Comparison of ENCODE assay signal across 27 cellular contexts in genomic region chrX:16990839-16991238, GRCh38.
"Had no signal": no experiment of that assay in that cellular context is flagged by ENCODE, and none has a peak within 500 bp of the region (broad histone marks: within the 10 kb centered on the region; RNA-seq: fewer than 3 reads in every experiment).

No MANE protein-coding gene starts in this region.

- H3K27ac Mint-ChIP-seq: stimulated activated effector memory CD8-positive, alpha-beta T cell treated with anti-CD3 and anti-CD28 coated beads, Interleukin-12 subunit alpha, Interleukin-12 subunit beta, amount 100 ng/mL, for 72 hours; stimulated activated memory B cell treated with anti-CD40 and anti-IgM and Interleukin-4, amounts not matched to agents 10 μg/mL and 1 μg/mL and 100 μg/mL, for 72 hours; stimulated activated naive B cell treated with anti-CD40 and anti-IgM and Interleukin-4, amounts not matched to agents 10 μg/mL and 1 μg/mL and 100 μg/mL, for 72 hours; stimulated activated naive CD8-positive, alpha-beta T cell treated with anti-CD3 and anti-CD28 coated beads, Interleukin-15, Interleukin-2, amounts not matched to agents 100 ng/mL and 50 ng/mL, for 24 hours; type B pancreatic cell had no signal

- H3K36me3 ChIP-seq: stomach, suprapubic skin, thoracic aorta, thyroid gland, tibial artery, transverse colon, upper lobe of left lung, upper lobe of right lung, uterus, vagina had no signal

- H3K27me3 Mint-ChIP-seq: stimulated activated memory B cell treated with anti-CD40 and anti-IgM and Interleukin-4, amounts not matched to agents 10 μg/mL and 1 μg/mL and 100 μg/mL, for 72 hours; type B pancreatic cell had no signal

- H3K4me3 ChIP-seq: stomach, suprapubic skin, testis, thoracic aorta, thyroid gland, tibial artery, transverse colon, upper lobe of left lung, upper lobe of right lung, uterus, vagina had no signal

- H3K4me1 Mint-ChIP-seq: stimulated activated effector memory CD8-positive, alpha-beta T cell treated with anti-CD3 and anti-CD28 coated beads, Interleukin-12 subunit alpha, Interleukin-12 subunit beta, amount 100 ng/mL, for 72 hours; stimulated activated memory B cell treated with anti-CD40 and anti-IgM and Interleukin-4, amounts not matched to agents 10 μg/mL and 1 μg/mL and 100 μg/mL, for 72 hours; stimulated activated naive B cell treated with anti-CD40 and anti-IgM and Interleukin-4, amounts not matched to agents 10 μg/mL and 1 μg/mL and 100 μg/mL, for 72 hours had no signal

- H3K4me1 ChIP-seq: stomach, suprapubic skin, testis, thyroid gland, upper lobe of left lung, upper lobe of right lung, uterus, vagina had no signal

- H3K9me3 ChIP-seq: suprapubic skin, testis, thoracic aorta, thyroid gland, transverse colon, upper lobe of left lung, upper lobe of right lung, uterus, vagina had no signal

- H3K27me3 ChIP-seq: stomach, suprapubic skin, testis, thyroid gland, tibial artery, transverse colon, upper lobe of left lung, upper lobe of right lung, uterus, vagina had no signal

- DNase-seq: stimulated activated CD4-positive, alpha-beta T cell treated with anti-CD3 and anti-CD28 coated beads, Interleukin-1b, Interleukin-23, amount 100 ng/mL, for 48 hours; stimulated activated CD4-positive, alpha-beta T cell treated with anti-CD3 and anti-CD28 coated beads, Interleukin-2, amount 100 ng/mL, for 24 hours; stimulated activated CD4-positive, alpha-beta T cell treated with anti-CD3 and anti-CD28 coated beads, Interleukin-2, amount 100 ng/mL, for 48 hours; stimulated activated CD4-positive, alpha-beta T cell treated with anti-CD3 and anti-CD28 coated beads, Interleukin-4, amount 100 ng/mL, for 1 hour; stimulated activated CD4-positive, alpha-beta T cell treated with anti-CD3 and anti-CD28 coated beads, Interleukin-4, amount 100 ng/mL, for 24 hours; stimulated activated CD4-positive, alpha-beta T cell treated with anti-CD3 and anti-CD28 coated beads, Interleukin-4, amount 100 ng/mL, for 4 hours; stimulated activated CD8-positive, alpha-beta memory T cell treated with anti-CD3 and anti-CD28 coated beads, Interleukin-4, amount 100 ng/mL, for 48 hours; stimulated activated naive B cell treated with anti-CD40 and anti-IgM and Interleukin-4, amounts not matched to agents 10 μg/mL and 1 μg/mL and 100 μg/mL, for 72 hours; stimulated activated naive CD4-positive, alpha-beta T cell; stimulated activated naive CD4-positive, alpha-beta T cell treated with Interleukin-2 at 50 U/mL for 16 hours; stomach; substantia nigra; testis; thyroid gland; tibial artery; transverse colon; trophoblast cell; upper lobe of left lung; upper lobe of right lung; uterus had no signal

- ATAC-seq: stimulated activated effector memory CD8-positive, alpha-beta T cell treated with anti-CD3 and anti-CD28 coated beads, Interleukin-12 subunit alpha, Interleukin-12 subunit beta, amount 100 ng/mL, for 72 hours; stimulated activated memory B cell treated with anti-CD40 and anti-IgM and Interleukin-4, amounts not matched to agents 10 μg/mL and 1 μg/mL and 100 μg/mL, for 72 hours; stimulated activated naive B cell treated with anti-CD40 and anti-IgM and Interleukin-4, amounts not matched to agents 10 μg/mL and 1 μg/mL and 100 μg/mL, for 72 hours; upper lobe of right lung had no signal

- H3K4me3 Mint-ChIP-seq: stimulated activated effector memory CD8-positive, alpha-beta T cell treated with anti-CD3 and anti-CD28 coated beads, Interleukin-12 subunit alpha, Interleukin-12 subunit beta, amount 100 ng/mL, for 72 hours; stimulated activated memory B cell treated with anti-CD40 and anti-IgM and Interleukin-4, amounts not matched to agents 10 μg/mL and 1 μg/mL and 100 μg/mL, for 72 hours; stimulated activated naive B cell treated with anti-CD40 and anti-IgM and Interleukin-4, amounts not matched to agents 10 μg/mL and 1 μg/mL and 100 μg/mL, for 72 hours; stimulated activated naive CD8-positive, alpha-beta T cell treated with anti-CD3 and anti-CD28 coated beads, Interleukin-15, Interleukin-2, amounts not matched to agents 100 ng/mL and 50 ng/mL, for 24 hours; type B pancreatic cell had no signal

- H3K27ac ChIP-seq: stomach, suprapubic skin, testis, thoracic aorta, thyroid gland, tibial artery, transverse colon, upper lobe of left lung, upper lobe of right lung, uterus, vagina had no signal

- H3K9me3 Mint-ChIP-seq: stimulated activated effector memory CD8-positive, alpha-beta T cell treated with anti-CD3 and anti-CD28 coated beads, Interleukin-12 subunit alpha, Interleukin-12 subunit beta, amount 100 ng/mL, for 72 hours; stimulated activated memory B cell treated with anti-CD40 and anti-IgM and Interleukin-4, amounts not matched to agents 10 μg/mL and 1 μg/mL and 100 μg/mL, for 72 hours; stimulated activated naive B cell treated with anti-CD40 and anti-IgM and Interleukin-4, amounts not matched to agents 10 μg/mL and 1 μg/mL and 100 μg/mL, for 72 hours; stimulated activated naive CD8-positive, alpha-beta T cell treated with anti-CD3 and anti-CD28 coated beads, Interleukin-15, Interleukin-2, amounts not matched to agents 100 ng/mL and 50 ng/mL, for 24 hours had no signal
